8 cellular contexts compared by ENCODE assay signal in the genomic region with DNA sequence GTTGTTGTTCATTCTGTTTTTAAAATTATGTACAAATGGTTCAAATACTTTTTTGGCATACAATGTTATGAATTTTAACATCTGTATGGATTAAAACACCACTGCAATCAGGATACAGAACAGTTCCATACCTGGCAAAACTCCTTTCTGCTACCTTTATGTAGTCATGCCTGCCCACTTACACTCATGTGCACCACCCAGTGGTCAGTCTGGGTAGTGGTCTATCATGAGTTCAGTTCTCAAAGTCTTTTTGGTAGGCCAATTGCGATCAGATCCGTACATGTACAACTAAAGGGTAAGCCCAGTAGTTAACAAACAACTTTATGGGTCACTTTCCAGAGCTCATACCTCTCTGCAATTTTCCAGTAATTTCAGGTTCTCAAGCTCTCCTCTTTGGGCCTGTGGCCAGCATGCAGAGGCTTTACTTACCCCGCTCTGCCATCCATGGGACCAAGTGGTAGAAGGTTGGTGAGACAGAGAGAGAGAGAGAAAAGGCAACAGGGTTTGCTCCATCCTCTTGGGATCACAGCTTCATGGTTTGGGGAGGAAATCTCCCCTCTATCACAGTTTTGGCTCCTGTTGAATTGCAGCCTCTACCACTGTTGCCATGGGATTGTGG.
DNase-seq lines count a peak whose midpoint lies in the region; ATAC-seq and TF ChIP-seq lines count a peak whose summit lies in the region.

No MANE protein-coding gene starts in this region.

- H3K9me3 Mint-ChIP-seq in endothelial cell (ENCODE audit: unreplicated experiment): no peaks in the 10 kb centered on the region
- no peaks in the 10 kb centered on the region for H3K9me3 Mint-ChIP-seq in naive thymus-derived CD8-positive, alpha-beta T cell

- H3K27me3 ChIP-seq in stomach: no peaks in the 10 kb centered on the region

- no peaks in the 10 kb centered on the region for H3K36me3 ChIP-seq in stomach

- no peaks in the 10 kb centered on the region for H3K4me1 Mint-ChIP-seq in endothelial cell (ENCODE audit: unreplicated experiment)
- no peaks in the 10 kb centered on the region for H3K4me1 Mint-ChIP-seq in naive thymus-derived CD8-positive, alpha-beta T cell

- intact Hi-C loops in stomach (cut with DNase I; ENCODE audit: low total_unique reads): loop anchor here (5.0 kb wide), 1 partner anchor 393 kb away; no protein-coding TSS in a partner anchor

- no peak overlapping the region for H3K27ac ChIP-seq in stomach

- POLR2A ChIA-PET in naive thymus-derived CD8-positive, alpha-beta T cell (lab: Charles Lee): no interaction called here

- no peak overlapping the region for H3K27ac Mint-ChIP-seq in endothelial cell (ENCODE audit: unreplicated experiment)
- no peak overlapping the region for H3K27ac Mint-ChIP-seq in naive thymus-derived CD8-positive, alpha-beta T cell

- no peak for TF ChIP-seq POLR2A in stomach (IDR thresholded peaks at IDR 0.05)

- H3K9me3 ChIP-seq in stomach: no peaks in the 10 kb centered on the region

- ATAC-seq in HG02642 (IDR thresholded peaks at IDR 0.05; ENCODE audit: poor library complexity, unreplicated experiment): peak; percentile 80
- peak; percentile 53 to 56 for ATAC-seq in naive thymus-derived CD8-positive, alpha-beta T cell

- H3K4me1 ChIP-seq in stomach: no peaks in the 10 kb centered on the region

- no peak for TF ChIP-seq EP300 in stomach (IDR thresholded peaks at IDR 0.05)

- H3K36me3 Mint-ChIP-seq in endothelial cell (ENCODE audit: low read depth, unreplicated experiment): no peaks in the 10 kb centered on the region
- H3K36me3 Mint-ChIP-seq in naive thymus-derived CD8-positive, alpha-beta T cell: no peaks in the 10 kb centered on the region

- H3K27me3 Mint-ChIP-seq in endothelial cell (ENCODE audit: unreplicated experiment): no peaks in the 10 kb centered on the region
- peaks cover 15 to 24% (median 19%) of the 10 kb centered on the region in 5 donors for H3K27me3 Mint-ChIP-seq in naive thymus-derived CD8-positive, alpha-beta T cell

- WGBS in stomach, 5 donors: 51 to 71% (median 59%) methylated on average over 3 of the region's 3 CpGs

- DNase-seq in NCI-H82 (lab: John Stamatoyannopoulos, UW) (peak; percentile 76), NCI-H82 treated with DMSO at 0.1 percent for 48 hours (lab: John Stamatoyannopoulos, UW; ENCODE audit: unreplicated experiment) (no peak), NCI-H526 treated with DMSO at 0.1 percent for 48 hours (lab: John Stamatoyannopoulos, UW) (peak; percentile 15), endothelial cell (ENCODE audit: low spot score) (peak; percentile 80), stomach (peak; percentile 84)
- peak; percentile 15 to 44 for DNase-seq in activated CD8-positive, alpha-beta memory T cell treated with anti-CD3 and anti-CD28 coated beads for 4 hours (ENCODE audit: low read depth in 2 of 2)
- DNase-seq in naive thymus-derived CD8-positive, alpha-beta T cell: peak; percentile 14 to 70 (median 41)

- TF ChIP-seq CTCF in endothelial cell (IDR thresholded peaks at IDR 0.05; ENCODE audit: unreplicated experiment) (peak; percentile 89), stomach (IDR thresholded peaks at IDR 0.05) (peak in 5 of 7 experiments; percentile 55 to 82 (median 71))

- H3K4me3 ChIP-seq in stomach: no peak overlapping the region

- H3K4me3 Mint-ChIP-seq in endothelial cell (ENCODE audit: unreplicated experiment): no peak overlapping the region
- H3K4me3 Mint-ChIP-seq in naive thymus-derived CD8-positive, alpha-beta T cell: no peak overlapping the region
